ENCODE assay signal across 30 cellular contexts in genomic region chr21:42883921-42884320, GRCh38. TPM values are rescaled to one million over a fixed set of nuclear protein-coding genes. Genes with fewer than 3 reads are reported as not detected.
DNase-seq lines count a peak whose midpoint lies in the region; ATAC-seq, FAIRE-seq and TF ChIP-seq lines count a peak whose summit lies in the region.
"Had no signal": no experiment of that assay in that cellular context is flagged by ENCODE, and none has a peak within 500 bp of the region (broad histone marks: within the 10 kb centered on the region; RNA-seq: fewer than 3 reads in every experiment).

No MANE protein-coding gene starts in this region.

- H3K27me3 Mint-ChIP-seq in neural crest cell (ENCODE audit: low read depth) (no peaks in the 10 kb centered on the region), endothelial cell (ENCODE audit: unreplicated experiment) (peaks cover 13% of the 10 kb centered on the region)
- no peaks in the 10 kb centered on the region for H3K27me3 Mint-ChIP-seq in activated T-helper 2 cell treated with anti-CD3 and anti-CD28 coated beads, Interferon-gamma antibody, Interleukin-2, Interleukin-4, amounts not matched to agents 10 μg/mL and 5 μg/mL and 100 μg/mL, durations not matched to agents 14 hours and 24 hours and 36 hours (ENCODE audit: low read depth)

- no peak for TF ChIP-seq EP300 in K562 (IDR thresholded peaks at IDR 0.05; ENCODE audit: low read length)

- H3K27ac ChIP-seq in HEK293 (ENCODE audit: extremely low read depth, low read depth, low read length) (no peak overlapping the region), K562 (ENCODE audit: extremely low read depth, low read depth, low read length) (no peak overlapping the region), endothelial cell of umbilical vein (ENCODE audit: insufficient read depth, low read depth, low read length) (no peak overlapping the region)
- H3K27ac ChIP-seq: BLaER1 had no signal

- H3K27me3 ChIP-seq in K562 (ENCODE audit: control insufficient read depth in 2 of 2, insufficient read depth in 2 of 2, low read length in 2 of 2) = no peaks in the 10 kb centered on the region
- no peaks in the 10 kb centered on the region for H3K27me3 ChIP-seq in endothelial cell of umbilical vein (ENCODE audit: control insufficient read depth in 2 of 2, insufficient read depth in 2 of 2, low read length in 2 of 2)
- H3K27me3 ChIP-seq: BE2C, BLaER1 had no signal

- H3K4me3 ChIP-seq in HEK293 (ENCODE audit: low read depth, low read length) (no peak overlapping the region), K562 (no peak overlapping the region), endothelial cell of umbilical vein (replicated peaks in 1 of 3; ENCODE audit: insufficient read depth in 1 of 3, low read depth in 1 of 3, low read length in 3 of 3) (no peak overlapping the region)
- H3K4me3 ChIP-seq: BLaER1, GM12878 had no signal

- dilution Hi-C loops in endothelial cell of umbilical vein (cut with MboI; ENCODE audit: extremely low pct_ligation_motif_present, low sequenced_read_pairs) = no loop called here

- TF ChIP-seq CTCF in HEK293 (tag by site-specific recombination; IDR thresholded peaks at IDR 0.05) = no peak
- TF ChIP-seq CTCF in K562 (IDR thresholded peaks at IDR 0.05 in 2 of 3, conservative IDR thresholded peaks at IDR 0.05 in 1 of 3; ENCODE audit: insufficient read depth in 2 of 3, low read depth in 1 of 3, low read length in 3 of 3) = no peak
- TF ChIP-seq CTCF in endothelial cell of umbilical vein (IDR thresholded peaks at IDR 0.05; ENCODE audit: extremely low read depth in 1 of 2, insufficient read depth in 1 of 2, low read depth in 1 of 2, low read length in 2 of 2) = no peak
- no peak for TF ChIP-seq CTCF in neural crest cell (conservative IDR thresholded peaks at IDR 0.05)
- TF ChIP-seq CTCF in endothelial cell (IDR thresholded peaks at IDR 0.05; ENCODE audit: unreplicated experiment) = no peak

- POLR2A ChIA-PET in HEK293 (lab: Yijun Ruan, JAX) (interaction anchor here (1.3 kb wide), 1 partner anchor 9 kb away, joined by 5 read pairs; the partner anchor contains the start of gene NDUFV3), K562 (lab: Yijun Ruan, JAX) (no interaction called here), endothelial cell of umbilical vein (lab: Charles Lee) (no interaction called here)

- WGBS in K562 (ENCODE audit: insufficient coverage, low coverage, missing lambda C conversion rate) = 60% methylated on average over 1 of the region's 1 CpG

- H3K9me3 Mint-ChIP-seq in neural crest cell (no peaks in the 10 kb centered on the region), endothelial cell (ENCODE audit: unreplicated experiment) (no peaks in the 10 kb centered on the region)
- no peaks in the 10 kb centered on the region for H3K9me3 Mint-ChIP-seq in activated T-helper 2 cell treated with anti-CD3 and anti-CD28 coated beads, Interferon-gamma antibody, Interleukin-2, Interleukin-4, amounts not matched to agents 10 μg/mL and 5 μg/mL and 100 μg/mL, durations not matched to agents 14 hours and 24 hours and 36 hours
- H3K9me3 Mint-ChIP-seq: CD14-positive monocyte; CD4-positive, alpha-beta memory T cell; CD4-positive, CD25-positive, alpha-beta regulatory T cell; CD8-positive, alpha-beta memory T cell had no signal

- no peak overlapping the region for H3K4me2 ChIP-seq in K562 (ENCODE audit: insufficient read depth, low read length)
- H3K4me2 ChIP-seq in endothelial cell of umbilical vein (ENCODE audit: insufficient read depth, low read length) = no peak overlapping the region
- H3K4me2 ChIP-seq: BLaER1 had no signal

- H3K79me2 ChIP-seq in K562 (ENCODE audit: control insufficient read depth, insufficient read depth, low read length) (peaks cover 18% of the 10 kb centered on the region), endothelial cell of umbilical vein (ENCODE audit: control insufficient read depth, insufficient read depth, low read length) (peaks cover 3% of the 10 kb centered on the region)

- BruUV-seq in K562 (replicated peaks; lab: Mats Ljungman, UMichigan) (no TSS peak), endothelial cell of umbilical vein (replicated peaks; lab: Mats Ljungman, UMichigan) (no TSS peak)

- intact Hi-C loops in K562 (cut with micrococcal nuclease) (no loop called here), endothelial cell of umbilical vein (cut with micrococcal nuclease) (no loop called here)
- intact Hi-C loops in activated T-helper 2 cell treated with anti-CD3 and anti-CD28 coated beads, Interferon-gamma antibody, Interleukin-2, Interleukin-4, amounts not matched to agents 10 μg/mL and 5 μg/mL and 100 μg/mL, durations not matched to agents 14 hours and 24 hours and 36 hours (cut with micrococcal nuclease) = no loop called here

- H3K36me3 ChIP-seq in HEK293 (ENCODE audit: control insufficient read depth in 2 of 2, insufficient read depth in 1 of 2, low read length in 2 of 2) (peaks cover 0 to 6% of the 10 kb centered on the region in 2 experiments; a peak in 2 of 3 replicates), K562 (ENCODE audit: control insufficient read depth, insufficient read depth, low read length) (no peaks in the 10 kb centered on the region; the same call in 2 of the 3 replicates), endothelial cell of umbilical vein (ENCODE audit: control insufficient read depth in 2 of 2, extremely low read depth in 1 of 2, insufficient read depth in 2 of 2, low read length in 2 of 2) (no peaks in the 10 kb centered on the region)
- H3K36me3 ChIP-seq: BE2C, BLaER1 had no signal

- no peak for TF ChIP-seq RAD21 in K562 (CRISPR knock-in tag; conservative IDR thresholded peaks at IDR 0.05 in 1 of 2, IDR thresholded peaks at IDR 0.05 in 1 of 2)

- no peak overlapping the region for H3K9ac ChIP-seq in K562 (ENCODE audit: insufficient read depth in 1 of 2, low read depth in 2 of 2, low read length in 2 of 2)
- no peak overlapping the region for H3K9ac ChIP-seq in endothelial cell of umbilical vein (replicated peaks; ENCODE audit: extremely low read depth, insufficient read depth, low read length)
- H3K9ac ChIP-seq: BLaER1 had no signal

- H3K4me3 Mint-ChIP-seq in neural crest cell = peak overlapping the region; percentile 35
- H3K4me3 Mint-ChIP-seq in endothelial cell (ENCODE audit: unreplicated experiment) = no peak overlapping the region
- H3K4me3 Mint-ChIP-seq in activated T-helper 2 cell treated with anti-CD3 and anti-CD28 coated beads, Interferon-gamma antibody, Interleukin-2, Interleukin-4, amounts not matched to agents 10 μg/mL and 5 μg/mL and 100 μg/mL, durations not matched to agents 14 hours and 24 hours and 36 hours (ENCODE audit: low read depth) = no peak overlapping the region
- H3K4me3 Mint-ChIP-seq: CD14-positive monocyte; CD4-positive, alpha-beta memory T cell had no signal

- in situ Hi-C loops in K562 (cut with MboI) = no loop called here

- H4K20me1 ChIP-seq in K562 (replicated peaks; ENCODE audit: control insufficient read depth, insufficient read depth, low read length) (no peaks in the 10 kb centered on the region), endothelial cell of umbilical vein (replicated peaks; ENCODE audit: control insufficient read depth, extremely low read depth, insufficient read depth, low read length) (no peaks in the 10 kb centered on the region)
- H4K20me1 ChIP-seq: BLaER1 had no signal

- H3K4me1 ChIP-seq in HEK293 (ENCODE audit: control insufficient read depth, insufficient read depth, low read length) = no peaks in the 10 kb centered on the region
- H3K4me1 ChIP-seq in K562 (replicated peaks in 1 of 2; ENCODE audit: control insufficient read depth in 2 of 2, insufficient read depth in 2 of 2, low read length in 2 of 2) = peaks cover 0 to 3% of the 10 kb centered on the region in 2 experiments; a peak in 2 of 5 replicates
- peaks cover 3% of the 10 kb centered on the region for H3K4me1 ChIP-seq in endothelial cell of umbilical vein (ENCODE audit: control insufficient read depth, extremely low read depth, insufficient read depth, low read length)
- H3K4me1 ChIP-seq: BE2C had no signal

- no peaks in the 10 kb centered on the region for H3K9me3 ChIP-seq in HEK293 (ENCODE audit: control insufficient read depth, insufficient read depth, low read depth, low read length)
- H3K9me3 ChIP-seq in K562 (replicated peaks; ENCODE audit: control insufficient read depth, insufficient read depth, low read depth, low read length) = no peaks in the 10 kb centered on the region; the same call in 1 of the 2 replicates
- no peaks in the 10 kb centered on the region for H3K9me3 ChIP-seq in endothelial cell of umbilical vein (replicated peaks; ENCODE audit: control insufficient read depth, insufficient read depth, low read length)
- H3K9me3 ChIP-seq: BE2C, BLaER1 had no signal

- no peaks in the 10 kb centered on the region for H3K9me1 ChIP-seq in K562 (ENCODE audit: control insufficient read depth, insufficient read depth, low read length)
- H3K9me1 ChIP-seq in endothelial cell of umbilical vein (replicated peaks; ENCODE audit: control insufficient read depth, extremely low read depth, insufficient read depth, low read length) = no peaks in the 10 kb centered on the region

- H3K4me1 Mint-ChIP-seq in neural crest cell (peaks cover 21% of the 10 kb centered on the region), endothelial cell (ENCODE audit: unreplicated experiment) (peaks cover 16% of the 10 kb centered on the region)
- peaks cover 10% of the 10 kb centered on the region for H3K4me1 Mint-ChIP-seq in activated T-helper 2 cell treated with anti-CD3 and anti-CD28 coated beads, Interferon-gamma antibody, Interleukin-2, Interleukin-4, amounts not matched to agents 10 μg/mL and 5 μg/mL and 100 μg/mL, durations not matched to agents 14 hours and 24 hours and 36 hours (ENCODE audit: low read depth)

- TF ChIP-seq POLR2A in K562 (conservative IDR thresholded peaks at IDR 0.05) (no peak), endothelial cell of umbilical vein (IDR thresholded peaks at IDR 0.05; ENCODE audit: low read depth, low read length) (no peak)

- H2AFZ ChIP-seq in K562 (ENCODE audit: low read depth, low read length) (no peak overlapping the region), endothelial cell of umbilical vein (ENCODE audit: low read depth, low read length) (no peak overlapping the region)

- DNase-seq in K562 (ENCODE audit: extremely low read depth in 1 of 4, low spot score in 3 of 4) = no peak
- DNase-seq in endothelial cell of umbilical vein (ENCODE audit: low read depth, low spot score) = no peak
- DNase-seq in neural crest cell (ENCODE audit: low read depth, low spot score) = no peak
- DNase-seq in endothelial cell (ENCODE audit: low spot score) = no peak
- no peak for DNase-seq in activated T-helper 2 cell treated with anti-CD3 and anti-CD28 coated beads, Interferon-gamma antibody, Interleukin-2, Interleukin-4, amounts not matched to agents 10 μg/mL and 5 μg/mL and 100 μg/mL, durations not matched to agents 14 hours and 24 hours and 36 hours (ENCODE audit: low spot score)
- DNase-seq: 8988T; ACHN; BE2C; C1 segment of cervical spinal cord; CD4-positive, alpha-beta memory T cell; CD4-positive, CD25-positive, alpha-beta regulatory T cell; CD8-positive, alpha-beta memory T cell; COR-L47; DMS 273 treated with DMSO at 0.1 percent for 48 hours; DMS153; DMS53; DMS79; DND-41; EL; GDM1 had no signal

- CTCF ChIA-PET in HEK293 (lab: Yijun Ruan, JAX) (no interaction called here), K562 (lab: Yijun Ruan, JAX; ENCODE audit: low intra/inter-chr PET ratio) (no interaction called here), endothelial cell of umbilical vein (lab: Charles Lee) (no interaction called here)

- FAIRE-seq in K562 (lab: Jason Lieb, UNC) = no peak
- FAIRE-seq in endothelial cell of umbilical vein (lab: Jason Lieb, UNC) = peak; percentile 50
- FAIRE-seq: A204.1, GM12878, GM12892, GM18507 had no signal

- H3K27ac Mint-ChIP-seq in neural crest cell (ENCODE audit: unreplicated experiment) (no peak overlapping the region), endothelial cell (ENCODE audit: unreplicated experiment) (no peak overlapping the region)
- H3K27ac Mint-ChIP-seq in activated T-helper 2 cell treated with anti-CD3 and anti-CD28 coated beads, Interferon-gamma antibody, Interleukin-2, Interleukin-4, amounts not matched to agents 10 μg/mL and 5 μg/mL and 100 μg/mL, durations not matched to agents 14 hours and 24 hours and 36 hours = no peak overlapping the region
- H3K27ac Mint-ChIP-seq: CD14-positive monocyte; CD4-positive, CD25-positive, alpha-beta regulatory T cell had no signal

- peaks cover 2% of the 10 kb centered on the region for H3K36me3 Mint-ChIP-seq in neural crest cell (ENCODE audit: low read depth)
- H3K36me3 Mint-ChIP-seq in endothelial cell (ENCODE audit: low read depth, unreplicated experiment) = peaks cover 9% of the 10 kb centered on the region
- no peaks in the 10 kb centered on the region for H3K36me3 Mint-ChIP-seq in activated T-helper 2 cell treated with anti-CD3 and anti-CD28 coated beads, Interferon-gamma antibody, Interleukin-2, Interleukin-4, amounts not matched to agents 10 μg/mL and 5 μg/mL and 100 μg/mL, durations not matched to agents 14 hours and 24 hours and 36 hours (ENCODE audit: low read depth)
- H3K36me3 Mint-ChIP-seq: CD14-positive monocyte; CD4-positive, CD25-positive, alpha-beta regulatory T cell had no signal

- ATAC-seq in K562 (no peak), HG03095 (IDR thresholded peaks at IDR 0.05; ENCODE audit: unreplicated experiment) (no peak)
- ATAC-seq: GM12878 had no signal

RNA-seq across cellular contexts. Expression of gene WDR4, which starts 4.6 kb away (rescaled TPM):
- 107 and 254 TPM in 2 replicates for total RNA-seq in K562 (2011; cell fraction: chromatin; rRNA removed; ENCODE audit: low replicate concordance)
- 147 and 151 TPM in 2 replicates for total RNA-seq in K562 (2011; cell fraction: nucleolus; rRNA removed)
- 105 and 112 TPM in 2 replicates for total RNA-seq in K562 (2011; cell fraction: nucleoplasm; rRNA removed)
- total RNA-seq in K562 (2014; rRNA removed) (30.2 and 41.6 TPM in 2 replicates), K562 (2014; rRNA removed; fragmentation: Illumina TruSeq; extraction: Trizol) (21.4 and 29.7 TPM in 2 replicates), K562 (2015; rRNA removed; fragmentation: Illumina TruSeq; extraction: Trizol) (43.4 and 44.3 TPM in 2 replicates), K562 (2021) (95.3 and 95.4 TPM in 2 replicates), endothelial cell of umbilical vein (30.4 and 40.0 TPM in 2 replicates), neural crest cell (36.0 and 38.0 TPM in 2 replicates), endothelial cell (ENCODE audit: unreplicated experiment) (14.3 TPM)
- polyA plus RNA-seq in K562 (2011; rRNA removed) (32.1 and 32.8 TPM in 2 replicates), K562 (2014; fragmentation: Illumina TruSeq; extraction: Trizol) (48.1 and 59.6 TPM in 2 replicates), K562 (2014; fragmentation: Nextera tagmentation; extraction: Ambion mirVana) (10 to 100 TPM in 1 of 2 experiments, 1 to 10 TPM in 1; 5.4 to 26.3 TPM), K562 (2014; rRNA removed) (76.3 and 90.2 TPM in 2 replicates), endothelial cell of umbilical vein (18.6 and 24.5 TPM in 2 replicates)
- polyA plus RNA-seq in K562 (2011; cell fraction: cytosol; rRNA removed) = 48.9 and 72.1 TPM in 2 replicates
- polyA plus RNA-seq in K562 (2011; cell fraction: nucleus; rRNA removed) = 84.3 and 132 TPM in 2 replicates
- polyA plus RNA-seq in K562 (2012) = 36.0 and 81.8 TPM in 2 replicates
- 22.9 and 34.7 TPM in 2 replicates for polyA minus RNA-seq in K562 (2011; rRNA and poly(A)+ RNA removed)
- 29.9 and 35.5 TPM in 2 replicates for polyA minus RNA-seq in K562 (2011; cell fraction: cytosol; rRNA and poly(A)+ RNA removed)
- 51.3 and 54.0 TPM in 2 replicates for polyA minus RNA-seq in K562 (2011; cell fraction: nucleus; rRNA and poly(A)+ RNA removed)
- polyA plus RNA-seq in endothelial cell of umbilical vein (2011; cell fraction: cytosol; rRNA removed) = 21.7 and 22.5 TPM in 2 replicates
- 37.9 and 45.2 TPM in 2 replicates for polyA plus RNA-seq in endothelial cell of umbilical vein (2011; cell fraction: nucleus; rRNA removed)
- 24.3 and 29.9 TPM in 2 replicates for polyA plus RNA-seq in endothelial cell of umbilical vein (2012)
- 24.4 and 28.0 TPM in 2 replicates for polyA minus RNA-seq in endothelial cell of umbilical vein
- polyA minus RNA-seq in endothelial cell of umbilical vein (2011; cell fraction: cytosol; rRNA and poly(A)+ RNA removed) = 28.6 TPM
- 22.7 and 27.1 TPM in 2 replicates for polyA minus RNA-seq in endothelial cell of umbilical vein (2011; cell fraction: nucleus; rRNA and poly(A)+ RNA removed)
- 62.2 and 65.6 TPM in 2 replicates for total RNA-seq in activated T-helper 2 cell treated with anti-CD3 and anti-CD28 coated beads, Interferon-gamma antibody, Interleukin-2, Interleukin-4, amounts not matched to agents 10 μg/mL and 5 μg/mL and 100 μg/mL, durations not matched to agents 14 hours and 24 hours and 36 hours

RNA-seq across cellular contexts. Expression of gene NDUFV3, which starts 9.2 kb away (rescaled TPM):
- total RNA-seq in K562 (2011; cell fraction: chromatin; rRNA removed; ENCODE audit: low replicate concordance) = 82.4 and 114 TPM in 2 replicates
- total RNA-seq in K562 (2011; cell fraction: nucleolus; rRNA removed) = 48.2 and 54.4 TPM in 2 replicates
- total RNA-seq in K562 (2011; cell fraction: nucleoplasm; rRNA removed) = 61.2 and 67.6 TPM in 2 replicates
- total RNA-seq in K562 (2014; rRNA removed) = 87.8 and 89.7 TPM in 2 replicates
- 74.3 and 81.5 TPM in 2 replicates for total RNA-seq in K562 (2014; rRNA removed; fragmentation: Illumina TruSeq; extraction: Trizol)
- 79.7 and 80.6 TPM in 2 replicates for total RNA-seq in K562 (2015; rRNA removed; fragmentation: Illumina TruSeq; extraction: Trizol)
- 65.7 and 68.3 TPM in 2 replicates for total RNA-seq in K562 (2021)
- polyA plus RNA-seq in K562 (2011; rRNA removed) = 37.2 and 41.9 TPM in 2 replicates
- 43.0 and 44.1 TPM in 2 replicates for polyA plus RNA-seq in K562 (2011; cell fraction: cytosol; rRNA removed)
- 40.0 and 49.0 TPM in 2 replicates for polyA plus RNA-seq in K562 (2011; cell fraction: nucleus; rRNA removed)
- 58.0 and 60.8 TPM in 2 replicates for polyA plus RNA-seq in K562 (2012)
- polyA plus RNA-seq in K562 (2014; fragmentation: Illumina TruSeq; extraction: Trizol) = 63.0 and 77.9 TPM in 2 replicates
- 10 to 100 TPM; 19.1 to 23.6 TPM for polyA plus RNA-seq in K562 (2014; fragmentation: Nextera tagmentation; extraction: Ambion mirVana)
- polyA plus RNA-seq in K562 (2014; rRNA removed) = 67.2 and 80.0 TPM in 2 replicates
- polyA minus RNA-seq in K562 (2011; rRNA and poly(A)+ RNA removed) = 39.0 and 44.5 TPM in 2 replicates
- polyA minus RNA-seq in K562 (2011; cell fraction: cytosol; rRNA and poly(A)+ RNA removed) = 35.1 and 42.7 TPM in 2 replicates
- polyA minus RNA-seq in K562 (2011; cell fraction: nucleus; rRNA and poly(A)+ RNA removed) = 11.7 and 20.2 TPM in 2 replicates
- total RNA-seq in endothelial cell of umbilical vein = 40.6 and 45.7 TPM in 2 replicates
- 12.1 and 13.4 TPM in 2 replicates for polyA plus RNA-seq in endothelial cell of umbilical vein
- polyA plus RNA-seq in endothelial cell of umbilical vein (2011; cell fraction: cytosol; rRNA removed) = 20.0 and 20.9 TPM in 2 replicates
- 20.5 and 21.2 TPM in 2 replicates for polyA plus RNA-seq in endothelial cell of umbilical vein (2011; cell fraction: nucleus; rRNA removed)
- polyA plus RNA-seq in endothelial cell of umbilical vein (2012) = 36.7 and 37.4 TPM in 2 replicates
- 8.1 and 12.2 TPM in 2 replicates for polyA minus RNA-seq in endothelial cell of umbilical vein
- polyA minus RNA-seq in endothelial cell of umbilical vein (2011; cell fraction: cytosol; rRNA and poly(A)+ RNA removed) = 39.0 TPM
- polyA minus RNA-seq in endothelial cell of umbilical vein (2011; cell fraction: nucleus; rRNA and poly(A)+ RNA removed) = 4.6 and 6.2 TPM in 2 replicates
- total RNA-seq in neural crest cell = 38.1 and 38.5 TPM in 2 replicates
- total RNA-seq in endothelial cell (ENCODE audit: unreplicated experiment) = 28.1 TPM
- 39.6 and 45.9 TPM in 2 replicates for total RNA-seq in activated T-helper 2 cell treated with anti-CD3 and anti-CD28 coated beads, Interferon-gamma antibody, Interleukin-2, Interleukin-4, amounts not matched to agents 10 μg/mL and 5 μg/mL and 100 μg/mL, durations not matched to agents 14 hours and 24 hours and 36 hours

RNA-seq across cellular contexts. Expression of gene ERVH48-1, which starts 41.5 kb away (rescaled TPM):
- total RNA-seq in K562 (2011; cell fraction: chromatin; rRNA removed; ENCODE audit: low replicate concordance) = 0.23 and 0.28 TPM in 2 replicates
- total RNA-seq in K562 (2011; cell fraction: nucleolus; rRNA removed) = 0.13 TPM in 1 of 2 replicates, not detected in the other
- 0.51 and 0.53 TPM in 2 replicates for total RNA-seq in K562 (2011; cell fraction: nucleoplasm; rRNA removed)
- total RNA-seq in K562 (2014; rRNA removed) = 0.09 TPM in 1 of 2 replicates, not detected in the other
- total RNA-seq in K562 (2014; rRNA removed; fragmentation: Illumina TruSeq; extraction: Trizol) = 0.06 TPM in 1 of 2 replicates, not detected in the other
- 0.08 TPM in 1 of 2 replicates, not detected in the other for total RNA-seq in K562 (2015; rRNA removed; fragmentation: Illumina TruSeq; extraction: Trizol)
- 0.09 TPM in 1 of 2 replicates, not detected in the other for total RNA-seq in K562 (2021)
- polyA plus RNA-seq in K562 (2011; rRNA removed) = 0.22 and 0.49 TPM in 2 replicates
- polyA plus RNA-seq in K562 (2011; cell fraction: cytosol; rRNA removed) = 0.25 and 0.32 TPM in 2 replicates
- 0.13 and 0.27 TPM in 2 replicates for polyA plus RNA-seq in K562 (2011; cell fraction: nucleus; rRNA removed)
- 0.28 and 0.31 TPM in 2 replicates for polyA plus RNA-seq in K562 (2012)
- 0.07 and 0.16 TPM in 2 replicates for polyA plus RNA-seq in K562 (2014; fragmentation: Illumina TruSeq; extraction: Trizol)
- under 1 TPM; 0.08 to 0.15 TPM for polyA plus RNA-seq in K562 (2014; fragmentation: Nextera tagmentation; extraction: Ambion mirVana)
- polyA plus RNA-seq in K562 (2014; rRNA removed) = 0.11 and 0.20 TPM in 2 replicates
- 0.06 and 0.07 TPM in 2 replicates for polyA minus RNA-seq in K562 (2011; rRNA and poly(A)+ RNA removed)
- polyA minus RNA-seq in K562 (2011; cell fraction: cytosol; rRNA and poly(A)+ RNA removed) = not detected in 2 replicates
- not detected in 2 replicates for polyA minus RNA-seq in K562 (2011; cell fraction: nucleus; rRNA and poly(A)+ RNA removed)
- total RNA-seq in endothelial cell of umbilical vein = not detected in 2 replicates
- not detected in 2 replicates for polyA plus RNA-seq in endothelial cell of umbilical vein
- not detected in 2 replicates for polyA plus RNA-seq in endothelial cell of umbilical vein (2011; cell fraction: cytosol; rRNA removed)
- polyA plus RNA-seq in endothelial cell of umbilical vein (2011; cell fraction: nucleus; rRNA removed) = not detected in 2 replicates
- polyA plus RNA-seq in endothelial cell of umbilical vein (2012) = not detected in 2 replicates
- polyA minus RNA-seq in endothelial cell of umbilical vein = 0.15 TPM in 1 of 2 replicates, not detected in the other
- 0.41 TPM for polyA minus RNA-seq in endothelial cell of umbilical vein (2011; cell fraction: cytosol; rRNA and poly(A)+ RNA removed)
- polyA minus RNA-seq in endothelial cell of umbilical vein (2011; cell fraction: nucleus; rRNA and poly(A)+ RNA removed) = not detected in 2 replicates
- not detected in 2 replicates for total RNA-seq in neural crest cell
- 20.5 TPM for total RNA-seq in endothelial cell (ENCODE audit: unreplicated experiment)
- total RNA-seq in activated T-helper 2 cell treated with anti-CD3 and anti-CD28 coated beads, Interferon-gamma antibody, Interleukin-2, Interleukin-4, amounts not matched to agents 10 μg/mL and 5 μg/mL and 100 μg/mL, durations not matched to agents 14 hours and 24 hours and 36 hours = 0.21 and 0.30 TPM in 2 replicates
- total RNA-seq: CD4-positive, alpha-beta memory T cell; CD4-positive, CD25-positive, alpha-beta regulatory T cell; CD8-positive, alpha-beta memory T cell; Daoy; GM12878 had no signal
- polyA plus RNA-seq: AG04450; CD14-positive monocyte; CD4-positive, alpha-beta memory T cell; CD8-positive, alpha-beta memory T cell had no signal

Comparison
In these comparisons a context has a peak if more than half of its experiments do, and no peak if none do; other contexts are left out.
1. RNA of gene ERVH48-1, which starts 41.5 kb away (total RNA-seq): 20.5 TPM in endothelial cell (single experiment); 0.21 to 0.30 TPM in activated T-helper 2 cell treated with anti-CD3 and anti-CD28 coated beads, Interferon-gamma antibody, Interleukin-2, Interleukin-4, amounts not matched to agents 10 μg/mL and 5 μg/mL and 100 μg/mL, durations not matched to agents 14 hours and 24 hours and 36 hours, 0.06 to 0.53 TPM in K562, not detected in endothelial cell of umbilical vein and not detected in neural crest cell; every median in the first group is over 10 times any median in the second.
2. Of the 44 proteins assayed by ChIP-seq in both K562 and HEK293: peak only in K562: none; only in HEK293: none; in both: ZNF146; in neither: 43.